Comparison of ENCODE assay signal across 8 cellular contexts in genomic region chr16:19521471-19522368, GRCh38. TPM values are rescaled to one million over a fixed set of nuclear protein-coding genes. Genes with fewer than 3 reads are reported as not detected.
A peak's percentile ranks its signal among the peaks of the same experiment; 100 is the strongest.
DNase-seq lines count a peak whose midpoint lies in the region; ATAC-seq and TF ChIP-seq lines count a peak whose summit lies in the region.

GDE1 (minus strand) TSS chr16:19522098; CDS start chr16:19521964, 134 bp downstream.

- DNase-seq in Ammon's horn (ENCODE audit: low spot score) (peak; percentile 99), NCI-H446 treated with DMSO at 0.1 percent for 48 hours (lab: John Stamatoyannopoulos, UW) (peak; percentile 77), chondrocyte (ENCODE audit: low spot score) (peak; percentile 98), kidney glomerular epithelial cell (lab: John Stamatoyannopoulos, UW) (peak; percentile 86)
- DNase-seq in activated CD4-positive, alpha-beta T cell treated with anti-CD3 and anti-CD28 coated beads for 24 hours (ENCODE audit: low read depth in 2 of 2): peak; percentile 91 to 92
- DNase-seq in stimulated activated CD4-positive, alpha-beta T cell treated with anti-CD3 and anti-CD28 coated beads, Interleukin-1b, Interleukin-23, amount 100 ng/mL, for 1 hour (ENCODE audit: low read depth in 2 of 2): peak; percentile 86 to 89

- no peaks in the 10 kb centered on the region for H3K9me3 Mint-ChIP-seq in chondrocyte (ENCODE audit: low read depth)

- peak; percentile 73 for TF ChIP-seq CTCF in chondrocyte (IDR thresholded peaks at IDR 0.05)

- ATAC-seq in GM19043 (IDR thresholded peaks at IDR 0.05; ENCODE audit: low read depth, unreplicated experiment) (peak; percentile 73), HG03378 (IDR thresholded peaks at IDR 0.05; ENCODE audit: unreplicated experiment) (peak; percentile 68)

- H3K4me3 Mint-ChIP-seq in chondrocyte (ENCODE audit: unreplicated experiment): peak within 1 kb of the TSS; percentile 89

- peaks cover 5% of the 10 kb centered on the region for H3K36me3 Mint-ChIP-seq in chondrocyte (ENCODE audit: low read depth)

- peak within 1 kb of the TSS; percentile 95 for H3K27ac Mint-ChIP-seq in chondrocyte (ENCODE audit: unreplicated experiment)

- H3K27me3 Mint-ChIP-seq in chondrocyte (ENCODE audit: low read depth): no peaks in the 10 kb centered on the region

- peaks cover 53% of the 10 kb centered on the region for H3K4me1 Mint-ChIP-seq in chondrocyte (ENCODE audit: low read depth)

RNA-seq across cellular contexts. Expression of gene GDE1, which starts in this region (rescaled TPM):
- 71.1 to 76.2 TPM (median 72.0 TPM) in 3 replicates for total RNA-seq in chondrocyte

Comparison
In these comparisons a context has a peak if more than half of its experiments do, and no peak if none do; other contexts are left out.
1. Peak in every context shown above with its lines: DNase-seq and ATAC-seq.